16 cellular contexts compared by ENCODE assay signal in genomic region chr14:60245316-60246177, GRCh38. TPM values are rescaled to one million over a fixed set of nuclear protein-coding genes. Genes with fewer than 3 reads are reported as not detected.
DNase-seq lines count a peak whose midpoint lies in the region; ATAC-seq and FAIRE-seq lines count a peak whose summit lies in the region.
"Had no signal": no experiment of that assay in that cellular context is flagged by ENCODE, and none has a peak within 500 bp of the region (broad histone marks: within the 10 kb centered on the region; RNA-seq: fewer than 3 reads in every experiment).

No MANE protein-coding gene starts in this region.

- peak overlapping the region; percentile 44 for H3K4me3 Mint-ChIP-seq in activated naive CD8-positive, alpha-beta T cell treated with anti-CD3 and anti-CD28 coated beads for 36 hours
- H3K4me3 Mint-ChIP-seq in activated naive CD8-positive, alpha-beta T cell treated with anti-CD3 and anti-CD28 coated beads, Interleukin-2, amount 50 U/mL, for 24 hours: no peak overlapping the region
- peak overlapping the region; percentile 6 for H3K4me3 Mint-ChIP-seq in activated T-helper 2 cell treated with anti-CD3 and anti-CD28 coated beads, Interferon-gamma antibody, Interleukin-2, Interleukin-4, amounts not matched to agents 10 μg/mL and 5 μg/mL and 100 μg/mL, durations not matched to agents 14 hours and 24 hours and 36 hours (ENCODE audit: low read depth)
- H3K4me3 Mint-ChIP-seq in stimulated activated naive B cell treated with anti-CD40 and anti-IgM and Interleukin-4, amounts not matched to agents 10 μg/mL and 1 μg/mL and 100 μg/mL, for 72 hours: no peak overlapping the region
- H3K4me3 Mint-ChIP-seq: activated T-helper 1 cell treated with anti-CD3 and anti-CD28 coated beads, Interleukin-12 subunit alpha, Interleukin-12 subunit beta, Interleukin-2, Interleukin-4 antibody, amounts not matched to agents 30 ng/mL and 10 ng/mL and 1 ng/mL, durations not matched to agents 14 hours and 24 hours and 36 hours; stimulated activated naive CD8-positive, alpha-beta T cell treated with anti-CD3 and anti-CD28 coated beads, Interleukin-15, Interleukin-2, amounts not matched to agents 100 ng/mL and 50 ng/mL, for 24 hours had no signal

- H3K4me1 Mint-ChIP-seq in activated naive CD8-positive, alpha-beta T cell treated with anti-CD3 and anti-CD28 coated beads for 36 hours: peaks cover 27% of the 10 kb centered on the region
- peaks cover 25% of the 10 kb centered on the region for H3K4me1 Mint-ChIP-seq in activated naive CD8-positive, alpha-beta T cell treated with anti-CD3 and anti-CD28 coated beads, Interleukin-2, amount 50 U/mL, for 24 hours
- H3K4me1 Mint-ChIP-seq in activated T-helper 2 cell treated with anti-CD3 and anti-CD28 coated beads, Interferon-gamma antibody, Interleukin-2, Interleukin-4, amounts not matched to agents 10 μg/mL and 5 μg/mL and 100 μg/mL, durations not matched to agents 14 hours and 24 hours and 36 hours (ENCODE audit: low read depth): peaks cover 25% of the 10 kb centered on the region
- H3K4me1 Mint-ChIP-seq in stimulated activated naive B cell treated with anti-CD40 and anti-IgM and Interleukin-4, amounts not matched to agents 10 μg/mL and 1 μg/mL and 100 μg/mL, for 72 hours: peaks cover 12 to 22% of the 10 kb centered on the region in 2 donors

- peaks cover 7% of the 10 kb centered on the region for H3K36me3 Mint-ChIP-seq in activated naive CD8-positive, alpha-beta T cell treated with anti-CD3 and anti-CD28 coated beads for 36 hours
- peaks cover 2% of the 10 kb centered on the region for H3K36me3 Mint-ChIP-seq in activated naive CD8-positive, alpha-beta T cell treated with anti-CD3 and anti-CD28 coated beads, Interleukin-2, amount 50 U/mL, for 24 hours (ENCODE audit: low read depth)
- peaks cover 3% of the 10 kb centered on the region for H3K36me3 Mint-ChIP-seq in activated T-helper 2 cell treated with anti-CD3 and anti-CD28 coated beads, Interferon-gamma antibody, Interleukin-2, Interleukin-4, amounts not matched to agents 10 μg/mL and 5 μg/mL and 100 μg/mL, durations not matched to agents 14 hours and 24 hours and 36 hours (ENCODE audit: low read depth)
- peaks cover 4 to 5% of the 10 kb centered on the region in 2 donors for H3K36me3 Mint-ChIP-seq in stimulated activated naive B cell treated with anti-CD40 and anti-IgM and Interleukin-4, amounts not matched to agents 10 μg/mL and 1 μg/mL and 100 μg/mL, for 72 hours

- FAIRE-seq in HTR-8/SVneo (lab: Jason Lieb, UNC): peak; percentile 89

- H3K27ac Mint-ChIP-seq in activated naive CD8-positive, alpha-beta T cell treated with anti-CD3 and anti-CD28 coated beads for 36 hours: no peak overlapping the region
- no peak overlapping the region for H3K27ac Mint-ChIP-seq in activated naive CD8-positive, alpha-beta T cell treated with anti-CD3 and anti-CD28 coated beads, Interleukin-2, amount 50 U/mL, for 24 hours
- H3K27ac Mint-ChIP-seq in activated T-helper 2 cell treated with anti-CD3 and anti-CD28 coated beads, Interferon-gamma antibody, Interleukin-2, Interleukin-4, amounts not matched to agents 10 μg/mL and 5 μg/mL and 100 μg/mL, durations not matched to agents 14 hours and 24 hours and 36 hours: no peak overlapping the region
- peak overlapping the region; percentile 26 for H3K27ac Mint-ChIP-seq in stimulated activated naive B cell treated with anti-CD40 and anti-IgM and Interleukin-4, amounts not matched to agents 10 μg/mL and 1 μg/mL and 100 μg/mL, for 72 hours
- H3K27ac Mint-ChIP-seq: activated T-helper 1 cell treated with anti-CD3 and anti-CD28 coated beads, Interleukin-12 subunit alpha, Interleukin-12 subunit beta, Interleukin-2, Interleukin-4 antibody, amounts not matched to agents 30 ng/mL and 10 ng/mL and 1 ng/mL, durations not matched to agents 14 hours and 24 hours and 36 hours; stimulated activated naive CD8-positive, alpha-beta T cell treated with anti-CD3 and anti-CD28 coated beads, Interleukin-15, Interleukin-2, amounts not matched to agents 100 ng/mL and 50 ng/mL, for 24 hours had no signal

- no peak for ATAC-seq in activated naive CD8-positive, alpha-beta T cell treated with anti-CD3 and anti-CD28 coated beads, Interleukin-2, amount 50 U/mL, for 24 hours
- ATAC-seq in stimulated activated naive B cell treated with anti-CD40 and anti-IgM and Interleukin-4, amounts not matched to agents 10 μg/mL and 1 μg/mL and 100 μg/mL, for 72 hours (replicated peaks): no peak
- no peak for ATAC-seq in HG03378 (IDR thresholded peaks at IDR 0.05; ENCODE audit: unreplicated experiment)
- ATAC-seq in HG03159 (IDR thresholded peaks at IDR 0.05; ENCODE audit: unreplicated experiment): no peak
- ATAC-seq: sciatic nerve had no signal

- H3K9me3 Mint-ChIP-seq in activated naive CD8-positive, alpha-beta T cell treated with anti-CD3 and anti-CD28 coated beads for 36 hours: peaks cover 1% of the 10 kb centered on the region
- H3K9me3 Mint-ChIP-seq in activated naive CD8-positive, alpha-beta T cell treated with anti-CD3 and anti-CD28 coated beads, Interleukin-2, amount 50 U/mL, for 24 hours: no peaks in the 10 kb centered on the region
- H3K9me3 Mint-ChIP-seq in activated T-helper 2 cell treated with anti-CD3 and anti-CD28 coated beads, Interferon-gamma antibody, Interleukin-2, Interleukin-4, amounts not matched to agents 10 μg/mL and 5 μg/mL and 100 μg/mL, durations not matched to agents 14 hours and 24 hours and 36 hours: no peaks in the 10 kb centered on the region
- no peaks in the 10 kb centered on the region for H3K9me3 Mint-ChIP-seq in stimulated activated naive B cell treated with anti-CD40 and anti-IgM and Interleukin-4, amounts not matched to agents 10 μg/mL and 1 μg/mL and 100 μg/mL, for 72 hours
- H3K9me3 Mint-ChIP-seq: activated T-helper 1 cell treated with anti-CD3 and anti-CD28 coated beads, Interleukin-12 subunit alpha, Interleukin-12 subunit beta, Interleukin-2, Interleukin-4 antibody, amounts not matched to agents 30 ng/mL and 10 ng/mL and 1 ng/mL, durations not matched to agents 14 hours and 24 hours and 36 hours; stimulated activated naive CD8-positive, alpha-beta T cell treated with anti-CD3 and anti-CD28 coated beads, Interleukin-15, Interleukin-2, amounts not matched to agents 100 ng/mL and 50 ng/mL, for 24 hours had no signal

- intact Hi-C loops in activated T-helper 2 cell treated with anti-CD3 and anti-CD28 coated beads, Interferon-gamma antibody, Interleukin-2, Interleukin-4, amounts not matched to agents 10 μg/mL and 5 μg/mL and 100 μg/mL, durations not matched to agents 14 hours and 24 hours and 36 hours (cut with micrococcal nuclease): loop anchor here (5.0 kb wide), 3 partner anchors 38 to 507 kb away; no protein-coding TSS in a partner anchor

- peak; percentile 12 for DNase-seq in activated naive CD8-positive, alpha-beta T cell treated with anti-CD3 and anti-CD28 coated beads for 36 hours
- DNase-seq in activated naive CD8-positive, alpha-beta T cell treated with anti-CD3 and anti-CD28 coated beads, Interleukin-2, amount 50 U/mL, for 24 hours: no peak
- DNase-seq in HTR-8/SVneo (ENCODE audit: insufficient read length, low spot score) (no peak), NCI-H774 (lab: John Stamatoyannopoulos, UW) (no peak)
- DNase-seq in activated T-helper 2 cell treated with anti-CD3 and anti-CD28 coated beads, Interferon-gamma antibody, Interleukin-2, Interleukin-4, amounts not matched to agents 10 μg/mL and 5 μg/mL and 100 μg/mL, durations not matched to agents 14 hours and 24 hours and 36 hours (ENCODE audit: low spot score): no peak
- no peak for DNase-seq in stimulated activated naive B cell treated with anti-CD40 and anti-IgM and Interleukin-4, amounts not matched to agents 10 μg/mL and 1 μg/mL and 100 μg/mL, for 72 hours
- DNase-seq: activated CD4-positive, alpha-beta T cell treated with anti-CD3 and anti-CD28 coated beads for 1 hour; aorta; DMS153; NCI-H1930; NCI-H510A treated with DMSO at 0.1 percent for 48 hours had no signal

- H3K27me3 Mint-ChIP-seq in activated naive CD8-positive, alpha-beta T cell treated with anti-CD3 and anti-CD28 coated beads for 36 hours: no peaks in the 10 kb centered on the region
- H3K27me3 Mint-ChIP-seq in activated naive CD8-positive, alpha-beta T cell treated with anti-CD3 and anti-CD28 coated beads, Interleukin-2, amount 50 U/mL, for 24 hours: no peaks in the 10 kb centered on the region
- H3K27me3 Mint-ChIP-seq in activated T-helper 2 cell treated with anti-CD3 and anti-CD28 coated beads, Interferon-gamma antibody, Interleukin-2, Interleukin-4, amounts not matched to agents 10 μg/mL and 5 μg/mL and 100 μg/mL, durations not matched to agents 14 hours and 24 hours and 36 hours (ENCODE audit: low read depth): peaks cover 5% of the 10 kb centered on the region
- no peaks in the 10 kb centered on the region for H3K27me3 Mint-ChIP-seq in stimulated activated naive B cell treated with anti-CD40 and anti-IgM and Interleukin-4, amounts not matched to agents 10 μg/mL and 1 μg/mL and 100 μg/mL, for 72 hours
- H3K27me3 Mint-ChIP-seq: stimulated activated naive CD8-positive, alpha-beta T cell treated with anti-CD3 and anti-CD28 coated beads, Interleukin-15, Interleukin-2, amounts not matched to agents 100 ng/mL and 50 ng/mL, for 24 hours had no signal

RNA-seq across cellular contexts. Expression of gene PPM1A, which starts 3.5 kb away (rescaled TPM):
- 10 to 100 TPM; 40.5 to 47.2 TPM for total RNA-seq in activated naive CD8-positive, alpha-beta T cell treated with anti-CD3 and anti-CD28 coated beads for 36 hours
- total RNA-seq in activated T-helper 2 cell treated with anti-CD3 and anti-CD28 coated beads, Interferon-gamma antibody, Interleukin-2, Interleukin-4, amounts not matched to agents 10 μg/mL and 5 μg/mL and 100 μg/mL, durations not matched to agents 14 hours and 24 hours and 36 hours: 45.7 and 48.2 TPM in 2 replicates

Comparison
In these comparisons a context has a peak if more than half of its experiments do, and no peak if none do; other contexts are left out.
1. H3K4me3 Mint-ChIP-seq: peak in activated naive CD8-positive, alpha-beta T cell treated with anti-CD3 and anti-CD28 coated beads for 36 hours (single experiment) and activated T-helper 2 cell treated with anti-CD3 and anti-CD28 coated beads, Interferon-gamma antibody, Interleukin-2, Interleukin-4, amounts not matched to agents 10 μg/mL and 5 μg/mL and 100 μg/mL, durations not matched to agents 14 hours and 24 hours and 36 hours (single experiment); none in activated naive CD8-positive, alpha-beta T cell treated with anti-CD3 and anti-CD28 coated beads, Interleukin-2, amount 50 U/mL, for 24 hours (single experiment) and stimulated activated naive B cell treated with anti-CD40 and anti-IgM and Interleukin-4, amounts not matched to agents 10 μg/mL and 1 μg/mL and 100 μg/mL, for 72 hours (0 of 2).